ENCODE assay signal across 14 cellular contexts in genomic region chr13:114096811-114097503, GRCh38. TPM values are rescaled to one million over a fixed set of nuclear protein-coding genes. Genes with fewer than 3 reads are reported as not detected.
DNase-seq lines count a peak whose midpoint lies in the region; ATAC-seq and TF ChIP-seq lines count a peak whose summit lies in the region.
"Had no signal": no experiment of that assay in that cellular context is flagged by ENCODE, and none has a peak within 500 bp of the region (broad histone marks: within the 10 kb centered on the region; RNA-seq: fewer than 3 reads in every experiment).

No MANE protein-coding gene starts in this region.

- peaks cover 67% of the 10 kb centered on the region for H3K4me1 ChIP-seq in CD8-positive, alpha-beta T cell (ENCODE audit: insufficient read depth, low read length)

- POLR2A ChIA-PET in CD8-positive, alpha-beta T cell (lab: Charles Lee) = no interaction called here

- peaks cover 7% of the 10 kb centered on the region for H3K9me3 ChIP-seq in CD8-positive, alpha-beta T cell (ENCODE audit: low read length)

- peaks cover 15% of the 10 kb centered on the region for H3K9me3 Mint-ChIP-seq in CD8-positive, alpha-beta T cell
- H3K9me3 Mint-ChIP-seq in activated naive CD8-positive, alpha-beta T cell treated with anti-CD3 and anti-CD28 coated beads for 36 hours = peaks cover 19% of the 10 kb centered on the region
- H3K9me3 Mint-ChIP-seq in neural crest cell = peaks cover 8% of the 10 kb centered on the region

- peaks cover 65% of the 10 kb centered on the region for H3K36me3 Mint-ChIP-seq in CD8-positive, alpha-beta T cell
- H3K36me3 Mint-ChIP-seq in activated naive CD8-positive, alpha-beta T cell treated with anti-CD3 and anti-CD28 coated beads for 36 hours = peaks cover 35% of the 10 kb centered on the region
- peaks cover 27% of the 10 kb centered on the region for H3K36me3 Mint-ChIP-seq in neural crest cell (ENCODE audit: low read depth)

- DNase-seq in CD8-positive, alpha-beta T cell = peak in 1 of 7 experiments; percentile 12
- DNase-seq in HL-60 (ENCODE audit: low read depth in 1 of 2, low spot score in 1 of 2) = peak in 1 of 2 experiments; percentile 76
- no peak for DNase-seq in activated naive CD8-positive, alpha-beta T cell treated with anti-CD3 and anti-CD28 coated beads for 36 hours
- DNase-seq in neural crest cell (ENCODE audit: low read depth, low spot score) = no peak
- DNase-seq in stimulated activated CD4-positive, alpha-beta T cell treated with anti-CD3 and anti-CD28 coated beads, Interleukin-2, amount 100 ng/mL, for 24 hours = no peak
- no peak for DNase-seq in kidney glomerular epithelial cell (lab: John Stamatoyannopoulos, UW)
- DNase-seq in NCI-H748 (lab: John Stamatoyannopoulos, UW; ENCODE audit: unreplicated experiment) = no peak
- DNase-seq in RKO (ENCODE audit: low spot score) = no peak
- DNase-seq: activated CD4-positive, alpha-beta T cell treated with anti-CD3 and anti-CD28 coated beads, Interleukin-2, amount 50 U/mL, for 1 hour; brain microvascular endothelial cell; GDM1; HCEC 1CT; OCI-M1 had no signal

- no peak overlapping the region for H3K27ac ChIP-seq in CD8-positive, alpha-beta T cell (ENCODE audit: low read depth, low read length)
- peak overlapping the region; percentile 64 for H3K27ac ChIP-seq in HL-60 (replicated peaks)
- H3K27ac ChIP-seq: brain microvascular endothelial cell had no signal

- H3K4me1 Mint-ChIP-seq in CD8-positive, alpha-beta T cell (ENCODE audit: low read depth) = peaks cover 81% of the 10 kb centered on the region
- H3K4me1 Mint-ChIP-seq in activated naive CD8-positive, alpha-beta T cell treated with anti-CD3 and anti-CD28 coated beads for 36 hours = peaks cover 54% of the 10 kb centered on the region
- H3K4me1 Mint-ChIP-seq in neural crest cell = peaks cover 32% of the 10 kb centered on the region

- ATAC-seq in CD8-positive, alpha-beta T cell = no peak
- ATAC-seq: left colon had no signal

- peaks cover 26% of the 10 kb centered on the region for H3K36me3 ChIP-seq in CD8-positive, alpha-beta T cell (ENCODE audit: insufficient read depth, low read length)
- H3K36me3 ChIP-seq: brain microvascular endothelial cell had no signal

- H3K4me3 Mint-ChIP-seq in CD8-positive, alpha-beta T cell = peak overlapping the region; percentile 49
- no peak overlapping the region for H3K4me3 Mint-ChIP-seq in activated naive CD8-positive, alpha-beta T cell treated with anti-CD3 and anti-CD28 coated beads for 36 hours
- H3K4me3 Mint-ChIP-seq in neural crest cell = peak overlapping the region; percentile 76

- intact Hi-C loops in CD8-positive, alpha-beta T cell (cut with DNase I, micrococcal nuclease) = loop anchor here in 1 of 2 experiments (10.0 kb wide), 1 partner anchor 52 kb away; no protein-coding TSS in a partner anchor

- H3K27ac Mint-ChIP-seq in CD8-positive, alpha-beta T cell = peak overlapping the region; percentile 90
- peak overlapping the region; percentile 70 for H3K27ac Mint-ChIP-seq in activated naive CD8-positive, alpha-beta T cell treated with anti-CD3 and anti-CD28 coated beads for 36 hours
- peak overlapping the region; percentile 93 for H3K27ac Mint-ChIP-seq in neural crest cell (ENCODE audit: unreplicated experiment)

- no peak overlapping the region for H3K4me3 ChIP-seq in CD8-positive, alpha-beta T cell (ENCODE audit: low read depth, low read length)
- H3K4me3 ChIP-seq in HL-60 (replicated peaks; ENCODE audit: insufficient read depth, low read length) = no peak overlapping the region

- no peaks in the 10 kb centered on the region for H3K27me3 ChIP-seq in CD8-positive, alpha-beta T cell (ENCODE audit: insufficient read depth, low read length)
- no peaks in the 10 kb centered on the region for H3K27me3 ChIP-seq in HL-60 (ENCODE audit: insufficient read depth, poor library complexity, severe bottlenecking)
- H3K27me3 ChIP-seq: brain microvascular endothelial cell had no signal

- CTCF ChIA-PET in CD8-positive, alpha-beta T cell (lab: Charles Lee) = no interaction called here

- H3K27me3 Mint-ChIP-seq in CD8-positive, alpha-beta T cell (ENCODE audit: low read depth) = no peaks in the 10 kb centered on the region
- no peaks in the 10 kb centered on the region for H3K27me3 Mint-ChIP-seq in activated naive CD8-positive, alpha-beta T cell treated with anti-CD3 and anti-CD28 coated beads for 36 hours
- H3K27me3 Mint-ChIP-seq in neural crest cell (ENCODE audit: low read depth) = peaks cover 4% of the 10 kb centered on the region

- no peak for TF ChIP-seq CTCF in CD8-positive, alpha-beta T cell (IDR thresholded peaks at IDR 0.05)
- TF ChIP-seq CTCF in HL-60 (IDR thresholded peaks at IDR 0.05; ENCODE audit: insufficient read depth, low read length) (no peak), neural crest cell (conservative IDR thresholded peaks at IDR 0.05) (no peak)

RNA-seq across cellular contexts. Expression of gene RASA3, which starts 35.5 kb away (rescaled TPM):
- 100 to 1,000 TPM; 144 TPM for total RNA-seq in CD8-positive, alpha-beta T cell
- total RNA-seq in activated naive CD8-positive, alpha-beta T cell treated with anti-CD3 and anti-CD28 coated beads for 36 hours = 10 to 100 TPM; 25.6 to 26.5 TPM
- total RNA-seq in neural crest cell = 29.5 and 31.5 TPM in 2 replicates
